In the genomic region with DNA sequence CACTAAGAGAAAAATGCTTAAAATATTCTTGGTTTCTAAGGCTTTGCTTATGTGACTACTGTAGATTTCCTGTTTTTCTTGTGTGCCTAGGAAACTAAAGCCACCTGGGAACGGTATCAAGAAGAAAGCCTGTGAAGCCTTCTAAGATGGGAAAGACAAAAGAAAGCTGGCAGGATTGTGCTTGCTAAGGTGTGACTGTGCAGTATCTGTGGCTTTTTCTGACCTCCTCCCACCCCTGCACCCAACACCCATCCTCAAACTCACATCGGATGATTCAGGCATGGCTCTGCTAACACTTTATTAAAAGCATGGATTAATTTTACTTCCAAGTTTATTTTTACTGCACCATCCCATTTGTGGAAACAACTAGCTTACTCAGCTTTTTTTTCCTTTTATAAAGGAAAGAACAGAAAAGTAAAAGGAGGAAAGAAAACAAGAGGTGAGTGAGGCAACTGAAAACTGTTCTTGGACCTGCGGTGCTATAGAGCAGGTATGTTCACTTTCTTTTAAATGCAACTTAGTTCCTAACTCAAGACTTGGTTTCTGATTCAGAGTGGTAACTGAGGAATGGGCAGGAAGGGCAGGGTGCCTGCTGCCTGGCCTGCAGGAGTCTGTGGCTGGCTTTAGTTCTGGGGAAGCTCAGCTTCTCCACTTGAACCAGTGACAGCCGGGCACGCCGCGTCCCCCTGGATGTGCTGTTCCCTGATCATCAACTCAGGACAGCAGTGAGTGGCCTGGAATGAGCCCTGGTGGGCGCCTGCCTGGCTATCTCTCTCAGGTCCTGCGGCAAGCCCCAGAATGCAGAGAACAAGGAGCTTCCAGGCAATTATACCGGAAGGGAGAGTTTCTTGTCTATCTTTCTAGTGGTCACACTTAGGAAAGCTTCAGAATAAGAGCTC, we compare ENCODE assay signal across 9 cellular contexts. TPM values are rescaled to one million over a fixed set of nuclear protein-coding genes. Genes with fewer than 3 reads are reported as not detected.
A peak's percentile ranks its signal among the peaks of the same experiment; 100 is the strongest.
DNase-seq lines count a peak whose midpoint lies in the region; ATAC-seq lines count a peak whose summit lies in the region.
"Had no signal": no experiment of that assay in that cellular context is flagged by ENCODE, and none has a peak within 500 bp of the region (broad histone marks: within the 10 kb centered on the region; RNA-seq: fewer than 3 reads in every experiment).

A gene with protein sequence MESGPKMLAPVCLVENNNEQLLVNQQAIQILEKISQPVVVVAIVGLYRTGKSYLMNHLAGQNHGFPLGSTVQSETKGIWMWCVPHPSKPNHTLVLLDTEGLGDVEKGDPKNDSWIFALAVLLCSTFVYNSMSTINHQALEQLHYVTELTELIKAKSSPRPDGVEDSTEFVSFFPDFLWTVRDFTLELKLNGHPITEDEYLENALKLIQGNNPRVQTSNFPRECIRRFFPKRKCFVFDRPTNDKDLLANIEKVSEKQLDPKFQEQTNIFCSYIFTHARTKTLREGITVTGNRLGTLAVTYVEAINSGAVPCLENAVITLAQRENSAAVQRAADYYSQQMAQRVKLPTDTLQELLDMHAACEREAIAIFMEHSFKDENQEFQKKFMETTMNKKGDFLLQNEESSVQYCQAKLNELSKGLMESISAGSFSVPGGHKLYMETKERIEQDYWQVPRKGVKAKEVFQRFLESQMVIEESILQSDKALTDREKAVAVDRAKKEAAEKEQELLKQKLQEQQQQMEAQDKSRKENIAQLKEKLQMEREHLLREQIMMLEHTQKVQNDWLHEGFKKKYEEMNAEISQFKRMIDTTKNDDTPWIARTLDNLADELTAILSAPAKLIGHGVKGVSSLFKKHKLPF (plus strand): TSS at position 422 of the 899 bp plus-strand sequence. CDS start 4,493 bp downstream, outside the sequence.

- H3K4me3 Mint-ChIP-seq in T-helper 1 cell treated with Interleukin-12 subunit alpha and Interleukin-12 subunit beta and Interleukin-4 antibody, amounts not matched to agents 30 μg/mL and 1 μg/mL, for 36 hours = peak within 1 kb of the TSS; percentile 25

- DNase-seq in T-helper 1 cell = no peak
- peak; percentile 15 for DNase-seq in astrocyte of the hippocampus (ENCODE audit: low read depth, low spot score)
- no peak for DNase-seq in sciatic nerve (ENCODE audit: low spot score)
- DNase-seq in COR-L47 (lab: John Stamatoyannopoulos, UW) = no peak
- no peak for DNase-seq in NCI-H524 treated with DMSO at 0.1 percent for 48 hours (lab: John Stamatoyannopoulos, UW)
- no peak for DNase-seq in NCI-H1436 treated with DMSO at 0.1 percent for 48 hours (lab: John Stamatoyannopoulos, UW)

- intact Hi-C loops in sciatic nerve (cut with DNase I) = no loop called here

- peaks cover under 1% of the 10 kb centered on the region for H3K9me3 Mint-ChIP-seq in T-helper 1 cell treated with Interleukin-12 subunit alpha and Interleukin-12 subunit beta and Interleukin-4 antibody, amounts not matched to agents 30 μg/mL and 1 μg/mL, for 36 hours

- H3K4me1 Mint-ChIP-seq in T-helper 1 cell treated with Interleukin-12 subunit alpha and Interleukin-12 subunit beta and Interleukin-4 antibody, amounts not matched to agents 30 μg/mL and 1 μg/mL, for 36 hours (ENCODE audit: low read depth) = peaks cover 25% of the 10 kb centered on the region

- H3K36me3 Mint-ChIP-seq in T-helper 1 cell treated with Interleukin-12 subunit alpha and Interleukin-12 subunit beta and Interleukin-4 antibody, amounts not matched to agents 30 μg/mL and 1 μg/mL, for 36 hours (ENCODE audit: low read depth) = peaks cover 2% of the 10 kb centered on the region

- no peaks in the 10 kb centered on the region for H3K27me3 Mint-ChIP-seq in T-helper 1 cell treated with Interleukin-12 subunit alpha and Interleukin-12 subunit beta and Interleukin-4 antibody, amounts not matched to agents 30 μg/mL and 1 μg/mL, for 36 hours (ENCODE audit: low read depth)

- ATAC-seq in HG03066 (IDR thresholded peaks at IDR 0.05; ENCODE audit: low read depth, unreplicated experiment) = peak; percentile 7
- peak; percentile 38 for ATAC-seq in sciatic nerve

- H3K27ac Mint-ChIP-seq in T-helper 1 cell treated with Interleukin-12 subunit alpha and Interleukin-12 subunit beta and Interleukin-4 antibody, amounts not matched to agents 30 μg/mL and 1 μg/mL, for 36 hours = peak within 1 kb of the TSS; percentile 68

RNA-seq across cellular contexts. Expression of the gene that starts here (rescaled TPM):
- not detected for total RNA-seq in sciatic nerve
- total RNA-seq: A673 had no signal

Comparison
In these comparisons a context has a peak if more than half of its experiments do, and no peak if none do; other contexts are left out.
1. Peak in ATAC-seq in sciatic nerve; RNA of the gene not detected or under 1 TPM.